Comparison of ENCODE assay signal across 18 cellular contexts in the genomic region with DNA sequence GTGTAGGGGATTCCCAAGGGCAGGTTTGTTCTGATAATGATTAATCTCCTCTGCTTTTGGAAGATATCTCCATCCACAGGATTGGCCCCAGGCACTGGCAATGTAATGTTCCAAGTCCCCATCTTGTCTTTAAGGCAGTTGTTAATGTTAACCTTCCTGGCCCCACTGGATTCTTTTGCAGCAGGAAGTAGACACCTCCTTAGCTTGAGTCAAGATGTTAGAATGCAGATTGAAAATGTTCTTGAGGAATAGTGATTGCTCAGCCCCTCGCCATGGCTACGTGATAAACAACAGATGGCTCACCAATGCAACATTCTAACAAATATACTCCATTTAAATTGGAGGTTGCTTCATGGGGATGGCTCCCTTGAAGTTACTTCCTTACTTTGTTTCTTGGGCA. TPM values are rescaled to one million over a fixed set of nuclear protein-coding genes. Genes with fewer than 3 reads are reported as not detected.
DNase-seq lines count a peak whose midpoint lies in the region; ATAC-seq and TF ChIP-seq lines count a peak whose summit lies in the region.
"Had no signal": no experiment of that assay in that cellular context is flagged by ENCODE, and none has a peak within 500 bp of the region (broad histone marks: within the 10 kb centered on the region; RNA-seq: fewer than 3 reads in every experiment).

No MANE protein-coding gene starts in this region.

- H3K36me3 ChIP-seq in PC-9 (ENCODE audit: low read depth), result no peaks in the 10 kb centered on the region
- H3K36me3 ChIP-seq: tibial artery had no signal

- no peaks in the 10 kb centered on the region for H3K4me1 Mint-ChIP-seq in Calu3 (ENCODE audit: low read depth, unreplicated experiment)
- H3K4me1 Mint-ChIP-seq: CD14-positive monocyte, naive B cell had no signal

- H3F3A ChIP-seq in PC-9 (ENCODE audit: insufficient read depth, low read depth), result peaks cover 13% of the 10 kb centered on the region; the same call in 1 of the 2 replicates

- H3K4me1 ChIP-seq in PC-9 (replicated peaks; ENCODE audit: insufficient read depth), result peaks cover 15% of the 10 kb centered on the region
- H3K4me1 ChIP-seq: tibial artery had no signal

- H3K27ac Mint-ChIP-seq in Calu3 (ENCODE audit: unreplicated experiment), result no peak overlapping the region
- H3K27ac Mint-ChIP-seq: CD14-positive monocyte, naive B cell had no signal

- no peak overlapping the region for H2AFZ ChIP-seq in PC-9

- peak overlapping the region; percentile 9 for H3K27ac ChIP-seq in PC-9
- H3K27ac ChIP-seq: tibial artery had no signal

- H3K36me3 Mint-ChIP-seq in Calu3 (ENCODE audit: insufficient read depth, unreplicated experiment), result no peaks in the 10 kb centered on the region
- H3K36me3 Mint-ChIP-seq: CD14-positive monocyte had no signal

- no peak for TF ChIP-seq CTCF in Calu3 (IDR thresholded peaks at IDR 0.05; ENCODE audit: unreplicated experiment)
- no peak for TF ChIP-seq CTCF in PC-9 (conservative IDR thresholded peaks at IDR 0.05)
- TF ChIP-seq CTCF in epithelial cell of proximal tubule (conservative IDR thresholded peaks at IDR 0.05; ENCODE audit: low read depth, low read length), result no peak

- H3K9me2 ChIP-seq in PC-9 (ENCODE audit: insufficient read depth), result no peaks in the 10 kb centered on the region

- H3K9me3 ChIP-seq in PC-9 (ENCODE audit: insufficient read depth, low read depth), result 0 out of 2 replicates have a peak, but pooled peaks cover 4% of the 10 kb centered on the region
- H3K9me3 ChIP-seq: tibial artery had no signal

- DNase-seq in Calu3 (peak; percentile 41), PC-9 (peak; percentile 24 to 98), epithelial cell of proximal tubule (ENCODE audit: low read depth) (peak; percentile 75), left kidney (ENCODE audit: low read depth, low spot score) (peak; percentile 11), T-helper 9 cell (no peak), GDM1 (lab: John Stamatoyannopoulos, UW) (no peak)
- no peak for DNase-seq in activated CD4-positive, CD25-positive, alpha-beta regulatory T cell treated with anti-CD3 and anti-CD28 coated beads, Interleukin-2, amount 50 U/mL, for 72 hours
- DNase-seq: activated CD4-positive, alpha-beta T cell treated with anti-CD3 and anti-CD28 coated beads, Interleukin-2, amount 50 U/mL, for 48 hours; anterior cingulate cortex; GF-D8; naive B cell; NCI-H2107; tibial artery had no signal

- no peaks in the 10 kb centered on the region for H3K9me3 Mint-ChIP-seq in Calu3 (ENCODE audit: low read depth, unreplicated experiment)

- no peaks in the 10 kb centered on the region for H4K20me1 ChIP-seq in PC-9 (ENCODE audit: insufficient read depth)

- ATAC-seq in GM21447 (IDR thresholded peaks at IDR 0.05; ENCODE audit: unreplicated experiment), result no peak
- ATAC-seq: left lobe of liver had no signal

- H3K4me3 Mint-ChIP-seq in Calu3 (ENCODE audit: low read depth, unreplicated experiment), result no peak overlapping the region
- H3K4me3 Mint-ChIP-seq: CD14-positive monocyte, naive B cell had no signal

- no peaks in the 10 kb centered on the region for H3K79me2 ChIP-seq in PC-9 (ENCODE audit: low read depth)

- POLR2A ChIA-PET in PC-9 (lab: Charles Lee; ENCODE audit: unreplicated experiment), result interaction anchor here (0.6 kb wide), 1 partner anchor 287 kb away, joined by 8 read pairs; a partner anchor contains a TSS

- intact Hi-C loops in Calu3 (cut with micrococcal nuclease; ENCODE audit: unreplicated experiment), result no loop called here
- intact Hi-C loops in PC-9 (cut with micrococcal nuclease; ENCODE audit: unreplicated experiment), result no loop called here

- no peaks in the 10 kb centered on the region for H3K27me3 ChIP-seq in PC-9 (ENCODE audit: insufficient read depth, low read depth)
- H3K27me3 ChIP-seq: tibial artery had no signal

- CTCF ChIA-PET in Calu3 (lab: Charles Lee) (no interaction called here), PC-9 (lab: Charles Lee) (no interaction called here)

- no peaks in the 10 kb centered on the region for H3K27me3 Mint-ChIP-seq in Calu3 (ENCODE audit: unreplicated experiment)

- BruUV-seq in Calu3 (replicated peaks; lab: Mats Ljungman, UMichigan) (no TSS peak), PC-9 (replicated peaks; lab: Mats Ljungman, UMichigan) (no TSS peak)

- H3K4me3 ChIP-seq in PC-9 (no peak overlapping the region), epithelial cell of proximal tubule (ENCODE audit: low read depth, low read length) (no peak overlapping the region)
- H3K4me3 ChIP-seq: tibial artery had no signal

- H3K4me2 ChIP-seq in PC-9, result peak overlapping the region; percentile 13; the same call in 1 of the 2 replicates

RNA-seq across cellular contexts. Expression of a gene that starts 7.3 kb away (rescaled TPM):
- not detected in 2 replicates for total RNA-seq in Calu3 (2022)
- not detected in 2 replicates for total RNA-seq in PC-9 (2021)
- total RNA-seq in epithelial cell of proximal tubule, result not detected in 2 replicates
- total RNA-seq: HT-29, left lobe of liver, SK-MEL-5 had no signal

Comparison
In these comparisons a context has a peak if more than half of its experiments do, and no peak if none do; other contexts are left out.
1. DNase-seq: peak in Calu3 (single experiment), PC-9 (2 of 2), epithelial cell of proximal tubule (single experiment) and left kidney (single experiment); none in activated CD4-positive, CD25-positive, alpha-beta regulatory T cell treated with anti-CD3 and anti-CD28 coated beads, Interleukin-2, amount 50 U/mL, for 72 hours (single experiment), T-helper 9 cell (single experiment) and GDM1 (single experiment).